ENCODE assay signal across 27 cellular contexts in genomic region chr1:184390889-184391288, GRCh38. TPM values are rescaled to one million over a fixed set of nuclear protein-coding genes. Genes with fewer than 3 reads are reported as not detected.
DNase-seq lines count a peak whose midpoint lies in the region; ATAC-seq and TF ChIP-seq lines count a peak whose summit lies in the region.
"Had no signal": no experiment of that assay in that cellular context is flagged by ENCODE, and none has a peak within 500 bp of the region (broad histone marks: within the 10 kb centered on the region; RNA-seq: fewer than 3 reads in every experiment).

No MANE protein-coding gene starts in this region.

- peak; percentile 16 for DNase-seq in NCI-H226
- DNase-seq in breast epithelium (ENCODE audit: low spot score in 2 of 2) = no peak
- DNase-seq in iris pigment epithelial cell (ENCODE audit: low read depth) = peak; percentile 26
- DNase-seq in upper lobe of right lung = no peak
- DNase-seq in RWPE1 (ENCODE audit: low spot score) = no peak
- DNase-seq in T-helper 1 cell = no peak
- DNase-seq: activated B cell treated with CpG ODN at 0.5 μM for 24 hours; activated CD4-positive, alpha-beta T cell treated with anti-CD3 and anti-CD28 coated beads, Interleukin-2, amount 50 U/mL, for 1 hour; activated naive CD4-positive, alpha-beta T cell; activated T-cell treated with anti-CD3 and anti-CD28 coated beads, Interleukin-2, amount 50 U/mL, for 72 hours; adrenal gland; COR-L47; DND-41; effector CD4-positive, alpha-beta T cell; naive thymus-derived CD4-positive, alpha-beta T cell; NCI-H1694; NCI-H2171; NCI-H524 treated with DMSO at 0.1 percent for 48 hours; NK-92 treated with Interleukin-12 subunit alpha and Interleukin-12 subunit beta, amount 100 ng/mL, for 24 hours; SHP77 treated with DMSO at 0.1 percent for 48 hours; small intestine; transverse colon had no signal

- H3K4me1 ChIP-seq in breast epithelium (no peaks in the 10 kb centered on the region), upper lobe of right lung (peaks cover 23% of the 10 kb centered on the region)

- no peaks in the 10 kb centered on the region for H3K27me3 ChIP-seq in breast epithelium
- H3K27me3 ChIP-seq in upper lobe of right lung = no peaks in the 10 kb centered on the region
- H3K27me3 ChIP-seq: adrenal gland, foreskin keratinocyte, transverse colon had no signal

- H3K27ac ChIP-seq in breast epithelium (peak overlapping the region; percentile 50 to 91), upper lobe of right lung (peak overlapping the region; percentile 18), RWPE1 (no peak overlapping the region)
- H3K27ac ChIP-seq: BLaER1 treated with 17β-estradiol and CSF1 and Interleukin-3, amounts not matched to agents 10 nM and 100 nM had no signal

- peak overlapping the region in 1 of 3 donors; percentile 86 for H3K4me3 ChIP-seq in breast epithelium
- no peak overlapping the region for H3K4me3 ChIP-seq in upper lobe of right lung
- H3K4me3 ChIP-seq: transverse colon had no signal

- H3K36me3 ChIP-seq in breast epithelium (no peaks in the 10 kb centered on the region), upper lobe of right lung (no peaks in the 10 kb centered on the region)
- H3K36me3 ChIP-seq: adrenal gland; BLaER1 treated with 17β-estradiol and CSF1 and Interleukin-3, amounts not matched to agents 10 nM and 100 nM; transverse colon had no signal

- TF ChIP-seq CTCF in breast epithelium (IDR thresholded peaks at IDR 0.05) (no peak), upper lobe of right lung (IDR thresholded peaks at IDR 0.05) (no peak), RWPE1 (conservative IDR thresholded peaks at IDR 0.05; ENCODE audit: low read depth) (no peak)

- intact Hi-C loops in breast epithelium (cut with DNase I; ENCODE audit: low total_unique reads) (no loop called here), upper lobe of right lung (cut with DNase I) (no loop called here)

- POLR2A ChIA-PET in RWPE1 (lab: Yijun Ruan, JAX; ENCODE audit: low non-redundant PET) = no interaction called here

- no peaks in the 10 kb centered on the region for H3K9me3 ChIP-seq in breast epithelium
- no peaks in the 10 kb centered on the region for H3K9me3 ChIP-seq in upper lobe of right lung
- H3K9me3 ChIP-seq: adrenal gland; BLaER1 treated with 17β-estradiol and CSF1 and Interleukin-3, amounts not matched to agents 10 nM and 100 nM; transverse colon had no signal

- CTCF ChIA-PET in RWPE1 (lab: Yijun Ruan, JAX) = interaction anchor here (0.6 to 1.3 kb wide), 2 partner anchors 172 to 1428 kb away, joined by 3 read pairs; no protein-coding TSS in a partner anchor

- no peak for TF ChIP-seq POLR2A in breast epithelium (IDR thresholded peaks at IDR 0.05)

- ATAC-seq in upper lobe of right lung (no peak), HG03378 (IDR thresholded peaks at IDR 0.05; ENCODE audit: unreplicated experiment) (no peak)
- ATAC-seq: activated T-cell treated with anti-CD3 and anti-CD28 coated beads, Interleukin-2, amount 50 U/mL, for 72 hours; foreskin keratinocyte; HCT116; left lobe of liver; naive thymus-derived CD4-positive, alpha-beta T cell had no signal

RNA-seq across cellular contexts. Expression of gene C1orf21, which starts 4.1 kb away (rescaled TPM):
- total RNA-seq in breast epithelium = 10 to 100 TPM; 31.5 to 75.7 (median 54.7) TPM
- 78.8 TPM for total RNA-seq in upper lobe of right lung

Comparison
In these comparisons a context has a peak if more than half of its experiments do, and no peak if none do; other contexts are left out.
1. DNase-seq: peak in NCI-H226 (single experiment) and iris pigment epithelial cell (single experiment); none in breast epithelium (0 of 2), upper lobe of right lung (single experiment), RWPE1 (single experiment) and T-helper 1 cell (0 of 5).